In genomic region chr1:85274969-85275453, GRCh38 we compare ENCODE assay signal across 8 cellular contexts. TPM values are rescaled to one million over a fixed set of nuclear protein-coding genes. Genes with fewer than 3 reads are reported as not detected.
DNase-seq lines count a peak whose midpoint lies in the region; ATAC-seq lines count a peak whose summit lies in the region.

No MANE protein-coding gene starts in this region.

- peaks cover 11% of the 10 kb centered on the region for H3K36me3 ChIP-seq in neuron (ENCODE audit: insufficient read depth, low read length)

- H3K27ac Mint-ChIP-seq in activated CD4-positive, alpha-beta T cell treated with anti-CD3 and anti-CD28 coated beads, Interleukin-2, amount 10 ng/mL, durations not matched to agents 7 days and 5 days: peak overlapping the region; percentile 95
- H3K27ac Mint-ChIP-seq in effector memory CD8-positive, alpha-beta T cell: peak overlapping the region in 1 of 2 donors; percentile 94

- peak overlapping the region; percentile 75 for H3K4me3 ChIP-seq in neuron (ENCODE audit: low read length)

- H3K9me3 Mint-ChIP-seq in activated CD4-positive, alpha-beta T cell treated with anti-CD3 and anti-CD28 coated beads, Interleukin-2, amount 10 ng/mL, durations not matched to agents 7 days and 5 days: no peaks in the 10 kb centered on the region
- H3K9me3 Mint-ChIP-seq in effector memory CD8-positive, alpha-beta T cell: no peaks in the 10 kb centered on the region

- peak overlapping the region; percentile 83 for H3K4me3 Mint-ChIP-seq in activated CD4-positive, alpha-beta T cell treated with anti-CD3 and anti-CD28 coated beads, Interleukin-2, amount 10 ng/mL, durations not matched to agents 7 days and 5 days
- H3K4me3 Mint-ChIP-seq in effector memory CD8-positive, alpha-beta T cell: peak overlapping the region; percentile 83

- CTCF ChIA-PET in activated CD4-positive, alpha-beta T cell treated with anti-CD3 and anti-CD28 coated beads, Interleukin-2, amount 10 ng/mL, durations not matched to agents 7 days and 5 days (lab: Charles Lee): interaction anchor here (1.2 to 3.7 kb wide), 2 partner anchors 10 to 16 kb away, joined by 3 to 38 read pairs; partner anchors contain the start of gene C1orf52

- H3K4me1 ChIP-seq in neuron (ENCODE audit: insufficient read depth, low read length): peaks cover 15% of the 10 kb centered on the region

- H2AFZ ChIP-seq in neuron (ENCODE audit: low read depth, low read length): no peak overlapping the region

- H3K4me1 Mint-ChIP-seq in activated CD4-positive, alpha-beta T cell treated with anti-CD3 and anti-CD28 coated beads, Interleukin-2, amount 10 ng/mL, durations not matched to agents 7 days and 5 days: peaks cover 58% of the 10 kb centered on the region
- peaks cover 35 to 46% of the 10 kb centered on the region in 2 donors for H3K4me1 Mint-ChIP-seq in effector memory CD8-positive, alpha-beta T cell (ENCODE audit: low read depth in 2 of 2)

- peaks cover 34% of the 10 kb centered on the region for H3K36me3 Mint-ChIP-seq in activated CD4-positive, alpha-beta T cell treated with anti-CD3 and anti-CD28 coated beads, Interleukin-2, amount 10 ng/mL, durations not matched to agents 7 days and 5 days (ENCODE audit: low read depth)
- peaks cover 31% of the 10 kb centered on the region for H3K36me3 Mint-ChIP-seq in effector memory CD8-positive, alpha-beta T cell (ENCODE audit: insufficient read depth)

- no peaks in the 10 kb centered on the region for H3K9me3 ChIP-seq in neuron (ENCODE audit: low read length)

- POLR2A ChIA-PET in activated CD4-positive, alpha-beta T cell treated with anti-CD3 and anti-CD28 coated beads, Interleukin-2, amount 10 ng/mL, durations not matched to agents 7 days and 5 days (lab: Charles Lee): interaction anchor here (1.9 kb wide), 1 partner anchor 16 kb away, joined by 13 read pairs; the partner anchor contains the start of gene C1orf52

- no peaks in the 10 kb centered on the region for H3K27me3 ChIP-seq in neuron (ENCODE audit: insufficient read depth, low read length)

- no peak for ATAC-seq in effector memory CD8-positive, alpha-beta T cell (replicated peaks)

- DNase-seq in activated CD4-positive, alpha-beta T cell treated with anti-CD3 and anti-CD28 coated beads, Interleukin-2, amount 10 ng/mL, durations not matched to agents 7 days and 5 days: no peak
- no peak for DNase-seq in activated CD4-positive, alpha-beta T cell treated with anti-CD3 and anti-CD28 coated beads for 1 hour
- DNase-seq in OCI-M1 (lab: John Stamatoyannopoulos, UW) (peak; percentile 25), NCI-H1048 (lab: John Stamatoyannopoulos, UW) (no peak), iPS-NIHi7 (ENCODE audit: extremely low spot score) (no peak)
- no peak for DNase-seq in effector memory CD8-positive, alpha-beta T cell
- no peak for DNase-seq in activated effector memory CD4-positive, alpha-beta T cell treated with Interleukin-2 at 50 U/mL for 16 hours

- peaks cover 7% of the 10 kb centered on the region for H3K27me3 Mint-ChIP-seq in activated CD4-positive, alpha-beta T cell treated with anti-CD3 and anti-CD28 coated beads, Interleukin-2, amount 10 ng/mL, durations not matched to agents 7 days and 5 days
- no peaks in the 10 kb centered on the region for H3K27me3 Mint-ChIP-seq in effector memory CD8-positive, alpha-beta T cell

RNA-seq across cellular contexts. Expression of gene BCL10, which starts 1.4 kb away (rescaled TPM):
- total RNA-seq in activated CD4-positive, alpha-beta T cell treated with anti-CD3 and anti-CD28 coated beads, Interleukin-2, amount 10 ng/mL, durations not matched to agents 7 days and 5 days: 10 to 100 TPM; 26.3 to 29.9 TPM

RNA-seq across cellular contexts. Expression of gene C1orf52, which starts 15.5 kb away (rescaled TPM):
- total RNA-seq in activated CD4-positive, alpha-beta T cell treated with anti-CD3 and anti-CD28 coated beads, Interleukin-2, amount 10 ng/mL, durations not matched to agents 7 days and 5 days: 10 to 100 TPM; 24.5 to 26.4 TPM
